ENCODE assay signal across 8 cellular contexts in genomic region chr17:50372708-50373556, GRCh38. TPM values are rescaled to one million over a fixed set of nuclear protein-coding genes. Genes with fewer than 3 reads are reported as not detected.
DNase-seq lines count a peak whose midpoint lies in the region; ATAC-seq and TF ChIP-seq lines count a peak whose summit lies in the region.

TSS of gene EME1 (plus strand) at chr17:50373229. CDS start at chr17:50375209, 1,980 bp downstream.
TSS of gene MRPL27 (minus strand) at chr17:50373184. CDS start at chr17:50373170, 14 bp downstream.

- DNase-seq in EH (ENCODE audit: low read depth) (peak; percentile 90), H4 (ENCODE audit: low spot score) (peak; percentile 91), M059J (ENCODE audit: low read depth) (peak; percentile 88), SHP77 treated with DMSO at 0.1 percent for 48 hours (lab: John Stamatoyannopoulos, UW) (peak; percentile 91), foreskin keratinocyte (peak; percentile 80 to 91), stromal cell of bone marrow (ENCODE audit: low read depth) (peak; percentile 81)
- DNase-seq in activated effector memory CD4-positive, alpha-beta T cell treated with anti-CD3 and anti-CD28 coated beads, Interleukin-2, amount 50 U/mL, for 16 hours: peak; percentile 94

- no peaks in the 10 kb centered on the region for H3K9me3 ChIP-seq in neuron (ENCODE audit: low read length)

- peak within 1 kb of the TSS; percentile 97 for H3K27ac ChIP-seq in foreskin keratinocyte

- peaks cover 42% of the 10 kb centered on the region for H3K36me3 ChIP-seq in neuron (ENCODE audit: insufficient read depth, low read length)

- peak; percentile 82 for ATAC-seq in foreskin keratinocyte

- H3K27me3 ChIP-seq in foreskin keratinocyte: no peaks in the 10 kb centered on the region
- no peaks in the 10 kb centered on the region for H3K27me3 ChIP-seq in neuron (ENCODE audit: insufficient read depth, low read length)

- H3K4me1 ChIP-seq in foreskin keratinocyte (peaks cover 11% of the 10 kb centered on the region), neuron (ENCODE audit: insufficient read depth, low read length) (peaks cover 15% of the 10 kb centered on the region)

- no peak for TF ChIP-seq CTCF in foreskin keratinocyte (conservative IDR thresholded peaks at IDR 0.05)

- peak within 1 kb of the TSS; percentile 55 for H3K4me3 ChIP-seq in neuron (ENCODE audit: low read length)

- H2AFZ ChIP-seq in neuron (ENCODE audit: low read depth, low read length): peak within 1 kb of the TSS; percentile 22

RNA-seq across cellular contexts. Expression of gene EME1, which starts in this region (rescaled TPM):
- total RNA-seq in H4 (2014; rRNA removed; shearing (Covaris generic)): 9.4 and 11.9 TPM in 2 replicates
- 6.1 and 9.6 TPM in 2 replicates for total RNA-seq in M059J (2014; rRNA removed; shearing (Covaris generic))
- 11.8 and 13.5 TPM in 2 replicates for total RNA-seq in foreskin keratinocyte
- polyA plus RNA-seq in foreskin keratinocyte: 8.5 and 9.7 TPM in 2 replicates

RNA-seq across cellular contexts. Expression of gene MRPL27, which starts in this region (rescaled TPM):
- total RNA-seq in H4 (2014; rRNA removed; shearing (Covaris generic)): 179 and 180 TPM in 2 replicates
- total RNA-seq in M059J (2014; rRNA removed; shearing (Covaris generic)): 89.9 and 119 TPM in 2 replicates
- 116 and 123 TPM in 2 replicates for total RNA-seq in foreskin keratinocyte
- polyA plus RNA-seq in foreskin keratinocyte: 171 and 178 TPM in 2 replicates

Comparison
In these comparisons a context has a peak if more than half of its experiments do, and no peak if none do; other contexts are left out.
1. Peak in every context shown above with its lines: DNase-seq, ATAC-seq, H3K4me3 ChIP-seq and H3K27ac ChIP-seq.